ENCODE assay signal across 1 cellular context in genomic region chr17:41976142-41976768, GRCh38.
TF ChIP-seq lines count a peak whose summit lies in the region.

No MANE protein-coding gene starts in this region.

TF ChIP-seq in K562, 482 proteins besides CTCF, POLR2A, EP300 and RAD21:
- TF ChIP-seq ZNF224 (CRISPR knock-in tag; IDR thresholded peaks at IDR 0.05) = no peak
- no peak for TF ChIP-seq CBX5 (IDR thresholded peaks at IDR 0.05; ENCODE audit: borderline replicate concordance, low read depth)
- no peak for TF ChIP-seq ZBED1 (IDR thresholded peaks at IDR 0.05)
- TF ChIP-seq MYNN (IDR thresholded peaks at IDR 0.05) = no peak
- no peak for TF ChIP-seq MYNN (CRISPR knock-in tag; IDR thresholded peaks at IDR 0.05)
- no peak for TF ChIP-seq STAT6 (CRISPR knock-in tag; IDR thresholded peaks at IDR 0.05)
- 0 out of 2 replicates have a peak, but pooled peaks have one; percentile 15 for TF ChIP-seq RBFOX2 (IDR thresholded peaks at IDR 0.05; ENCODE audit: low read depth, low read length)
- no peak for TF ChIP-seq NCOA1 (IDR thresholded peaks at IDR 0.05; ENCODE audit: low read depth)
- TF ChIP-seq POLR2G (IDR thresholded peaks at IDR 0.05; ENCODE audit: low read depth, low read length) = peak; percentile 44; the same call in 1 of the 2 replicates
- TF ChIP-seq ZNF584 (CRISPR knock-in tag; IDR thresholded peaks at IDR 0.05; ENCODE audit: low read depth) = no peak
- no peak for TF ChIP-seq ZNF586 (CRISPR knock-in tag; conservative IDR thresholded peaks at IDR 0.05)
- TF ChIP-seq PREB (CRISPR knock-in tag; IDR thresholded peaks at IDR 0.05) = no peak
- no peak for TF ChIP-seq TCF3 (CRISPR knock-in tag; IDR thresholded peaks at IDR 0.05)
